In the genomic region with DNA sequence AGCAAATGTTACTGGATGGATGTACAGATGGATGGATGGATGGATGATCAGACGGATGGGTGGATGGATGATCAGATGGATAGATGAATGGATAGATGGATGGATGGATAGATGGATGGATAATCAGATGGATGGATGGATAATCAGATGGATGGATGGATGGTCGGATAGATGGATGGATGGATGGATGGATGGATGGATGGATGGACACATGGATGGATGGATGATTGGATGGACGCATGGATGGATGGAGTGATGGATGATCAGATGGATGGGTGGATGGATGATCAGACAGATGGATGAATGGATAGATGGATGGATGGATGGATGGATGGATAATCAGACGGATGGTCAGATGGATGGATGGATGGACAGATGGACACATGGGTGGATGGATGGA, we compare ENCODE assay signal across 34 cellular contexts.
"Had no signal": no experiment of that assay in that cellular context is flagged by ENCODE, and none has a peak within 500 bp of the region (broad histone marks: within the 10 kb centered on the region; RNA-seq: fewer than 3 reads in every experiment).

No MANE protein-coding gene starts in this region.

- DNase-seq: activated B cell treated with CpG ODN at 0.5 μM for 24 hours; activated CD4-positive, alpha-beta memory T cell treated with anti-CD3 and anti-CD28 coated beads for 36 hours; activated CD4-positive, alpha-beta T cell treated with anti-CD3 and anti-CD28 coated beads for 4 hours; activated CD4-positive, alpha-beta T cell treated with anti-CD3 and anti-CD28 coated beads, Interleukin-2, amount 10 ng/mL, durations not matched to agents 24 days and 14 days; activated CD4-positive, alpha-beta T cell treated with anti-CD3 and anti-CD28 coated beads, Interleukin-2, amount 50 U/mL, for 1 hour; activated CD4-positive, alpha-beta T cell treated with anti-CD3 and anti-CD28 coated beads, Interleukin-2, amount 50 U/mL, for 4 hours; activated CD4-positive, CD25-positive, alpha-beta regulatory T cell treated with anti-CD3 and anti-CD28 coated beads, Interleukin-2, amount 50 U/mL, for 72 hours; activated CD8-positive, alpha-beta memory T cell treated with anti-CD3 and anti-CD28 coated beads, Interleukin-2, amount 50 U/mL, for 4 hours; activated CD8-positive, alpha-beta T cell treated with anti-CD3 and anti-CD28 coated beads for 36 hours; activated effector memory CD4-positive, alpha-beta T cell treated with anti-CD3 and anti-CD28 coated beads, Interleukin-2, amount 50 U/mL, for 16 hours; activated gamma-delta T cell treated with Interleukin-2 at 50 U/mL for 16 hours; activated naive CD4-positive, alpha-beta T cell; activated naive CD4-positive, alpha-beta T cell treated with anti-CD3 and anti-CD28 coated beads for 36 hours; activated naive CD4-positive, alpha-beta T cell treated with anti-CD3 and anti-CD28 coated beads, Interleukin-2, amount 50 U/mL, for 16 hours; activated naive CD8-positive, alpha-beta T cell treated with anti-CD3 and anti-CD28 coated beads for 36 hours; activated T-cell treated with anti-CD3 and anti-CD28 coated beads for 4 hours; activated T-cell treated with anti-CD3 and anti-CD28 coated beads, Interleukin-2, amount 50 U/mL, for 1 hour; activated T-cell treated with anti-CD3 and anti-CD28 coated beads, Interleukin-2, amount 50 U/mL, for 4 hours; activated T-cell treated with anti-CD3 and anti-CD28 coated beads, Interleukin-2, amount 50 U/mL, for 72 hours; adrenal gland; amniotic stem cell; aorta; body of pancreas; brain microvascular endothelial cell; cerebellar nuclear complex; T-helper 1 cell; T-helper 2 cell; T-helper 9 cell had no signal

- FAIRE-seq: astrocyte, TTC549 had no signal

- H3K27ac ChIP-seq: adrenal gland, body of pancreas, brain microvascular endothelial cell, breast epithelium, VCaP had no signal

- H3K36me3 ChIP-seq: adrenal gland, brain microvascular endothelial cell, breast epithelium had no signal

- ATAC-seq: activated CD8-positive, alpha-beta T cell treated with anti-CD3 and anti-CD28 coated beads for 36 hours; activated naive CD4-positive, alpha-beta T cell treated with anti-CD3 and anti-CD28 coated beads, Interleukin-2, amount 50 U/mL, for 72 hours; activated T-cell treated with anti-CD3 and anti-CD28 coated beads, Interleukin-2, amount 50 U/mL, for 4 hours; activated T-cell treated with anti-CD3 and anti-CD28 coated beads, Interleukin-2, amount 50 U/mL, for 72 hours; activated T-helper 17 cell treated with anti-CD3 and anti-CD28 coated beads, Interleukin-2, amount 50 U/mL, for 72 hours; body of pancreas had no signal

- H3K4me1 ChIP-seq: adrenal gland, body of pancreas, breast epithelium had no signal

- H3K9me3 ChIP-seq: body of pancreas had no signal

- H3K27me3 ChIP-seq: adrenal gland, body of pancreas, brain microvascular endothelial cell, breast epithelium had no signal

- H3K4me3 ChIP-seq: adrenal gland, body of pancreas, breast epithelium had no signal
